Comparison of ENCODE assay signal across 2 cellular contexts in genomic region chr17:57135026-57135747, GRCh38.
TF ChIP-seq lines count a peak whose summit lies in the region.

No MANE protein-coding gene starts in this region.

TF ChIP-seq in SK-N-SH, 30 proteins besides CTCF, POLR2A, EP300 and RAD21 (continued from another document):
- TF ChIP-seq REST (IDR thresholded peaks at IDR 0.05; ENCODE audit: low read depth, low read length) (no peak), NRF1 (IDR thresholded peaks at IDR 0.05; ENCODE audit: low read depth, low read length) (no peak), JUND (IDR thresholded peaks at IDR 0.05) (no peak), SMC3 (IDR thresholded peaks at IDR 0.05; ENCODE audit: low read depth, low read length) (no peak), TCF12 (IDR thresholded peaks at IDR 0.05) (no peak), CHD2 (IDR thresholded peaks at IDR 0.05; ENCODE audit: low read length, partially characterized antibody) (no peak), RXRA (IDR thresholded peaks at IDR 0.05; ENCODE audit: borderline replicate concordance, low read depth) (no peak), PBX3 (IDR thresholded peaks at IDR 0.05) (no peak), TEAD4 (IDR thresholded peaks at IDR 0.05; ENCODE audit: borderline replicate concordance, insufficient read depth) (no peak), EZH2phosphoT487 (IDR thresholded peaks at IDR 0.05; ENCODE audit: borderline replicate concordance, low read depth) (no peak), SIN3A (IDR thresholded peaks at IDR 0.05; ENCODE audit: borderline replicate concordance, low read depth, low read length) (no peak), MEF2A (IDR thresholded peaks at IDR 0.05; ENCODE audit: borderline replicate concordance, low read depth) (no peak), RFX5 (IDR thresholded peaks at IDR 0.05; ENCODE audit: low read length) (no peak), POLR2AphosphoS5 (IDR thresholded peaks at IDR 0.05; ENCODE audit: low read depth, low read length) (no peak)

TF ChIP-seq in SK-N-SH treated with all-trans-retinoic acid at 6 μM for 48 hours, 23 proteins besides CTCF, POLR2A, EP300 and RAD21 (continued from another document):
- TF ChIP-seq, protein P1, sequence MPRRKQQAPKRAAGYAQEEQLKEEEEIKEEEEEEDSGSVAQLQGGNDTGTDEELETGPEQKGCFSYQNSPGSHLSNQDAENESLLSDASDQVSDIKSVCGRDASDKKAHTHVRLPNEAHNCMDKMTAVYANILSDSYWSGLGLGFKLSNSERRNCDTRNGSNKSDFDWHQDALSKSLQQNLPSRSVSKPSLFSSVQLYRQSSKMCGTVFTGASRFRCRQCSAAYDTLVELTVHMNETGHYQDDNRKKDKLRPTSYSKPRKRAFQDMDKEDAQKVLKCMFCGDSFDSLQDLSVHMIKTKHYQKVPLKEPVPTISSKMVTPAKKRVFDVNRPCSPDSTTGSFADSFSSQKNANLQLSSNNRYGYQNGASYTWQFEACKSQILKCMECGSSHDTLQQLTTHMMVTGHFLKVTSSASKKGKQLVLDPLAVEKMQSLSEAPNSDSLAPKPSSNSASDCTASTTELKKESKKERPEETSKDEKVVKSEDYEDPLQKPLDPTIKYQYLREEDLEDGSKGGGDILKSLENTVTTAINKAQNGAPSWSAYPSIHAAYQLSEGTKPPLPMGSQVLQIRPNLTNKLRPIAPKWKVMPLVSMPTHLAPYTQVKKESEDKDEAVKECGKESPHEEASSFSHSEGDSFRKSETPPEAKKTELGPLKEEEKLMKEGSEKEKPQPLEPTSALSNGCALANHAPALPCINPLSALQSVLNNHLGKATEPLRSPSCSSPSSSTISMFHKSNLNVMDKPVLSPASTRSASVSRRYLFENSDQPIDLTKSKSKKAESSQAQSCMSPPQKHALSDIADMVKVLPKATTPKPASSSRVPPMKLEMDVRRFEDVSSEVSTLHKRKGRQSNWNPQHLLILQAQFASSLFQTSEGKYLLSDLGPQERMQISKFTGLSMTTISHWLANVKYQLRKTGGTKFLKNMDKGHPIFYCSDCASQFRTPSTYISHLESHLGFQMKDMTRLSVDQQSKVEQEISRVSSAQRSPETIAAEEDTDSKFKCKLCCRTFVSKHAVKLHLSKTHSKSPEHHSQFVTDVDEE (CRISPR knock-in tag; IDR thresholded peaks at IDR 0.05): no peak
